8 cellular contexts compared by ENCODE assay signal in the genomic region with DNA sequence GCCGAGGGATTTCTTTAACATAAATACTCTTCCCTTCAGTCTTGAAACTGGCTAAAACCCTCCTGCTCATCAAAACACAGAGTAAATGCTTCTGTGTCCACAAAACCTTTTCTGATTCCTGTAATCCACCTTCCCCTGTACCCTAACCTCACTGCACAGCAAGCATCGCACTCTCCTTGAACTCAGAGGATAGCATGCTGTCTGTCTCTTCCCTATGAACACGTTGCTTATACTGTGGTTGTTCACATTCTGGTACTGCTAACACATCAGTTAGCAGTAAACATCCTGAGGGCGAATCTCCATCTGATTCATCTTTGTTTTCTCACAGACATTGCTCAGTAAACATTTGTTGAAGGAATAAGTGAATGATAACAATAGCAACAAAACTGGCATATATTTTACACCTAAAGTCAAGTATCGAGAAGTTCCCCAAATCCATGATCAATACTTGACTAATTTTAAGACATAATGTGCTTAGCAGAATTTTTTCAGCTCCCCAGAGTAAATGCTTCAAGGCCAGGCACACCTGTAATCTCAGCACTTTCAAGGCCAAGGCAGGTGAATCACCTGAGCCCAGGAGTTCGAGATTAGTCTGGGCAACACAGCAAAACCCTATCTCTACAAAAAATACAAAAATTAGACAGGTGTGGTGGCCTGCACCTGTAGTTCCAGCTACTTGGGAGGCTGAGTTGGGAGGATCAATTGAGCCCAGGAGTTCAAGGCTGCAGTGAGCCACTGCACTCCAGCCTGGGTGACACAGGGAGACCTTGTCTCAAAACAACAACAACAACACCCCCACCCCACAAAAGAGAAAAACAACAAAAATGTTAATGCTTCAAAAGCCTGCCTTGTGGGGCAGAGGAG. TPM values are rescaled to one million over a fixed set of nuclear protein-coding genes. Genes with fewer than 3 reads are reported as not detected.
A peak's percentile ranks its signal among the peaks of the same experiment; 100 is the strongest.
DNase-seq lines count a peak whose midpoint lies in the region; ATAC-seq and TF ChIP-seq lines count a peak whose summit lies in the region.
"Had no signal": no experiment of that assay in that cellular context is flagged by ENCODE, and none has a peak within 500 bp of the region (broad histone marks: within the 10 kb centered on the region; RNA-seq: fewer than 3 reads in every experiment).

No MANE protein-coding gene starts in this region.

- CTCF ChIA-PET in CD8-positive, alpha-beta memory T cell (lab: Charles Lee), result interaction anchor here (2.6 kb wide), 1 partner anchor 64 kb away, joined by 9 read pairs; no protein-coding TSS in a partner anchor
- CTCF ChIA-PET in PC-9 (lab: Charles Lee), result no interaction called here

- H2AFZ ChIP-seq in PC-9, result no peak overlapping the region

- H3K4me3 Mint-ChIP-seq in CD8-positive, alpha-beta memory T cell, result peak overlapping the region; percentile 2 to 72 (median 55)
- H3K4me3 Mint-ChIP-seq in neural crest cell, result no peak overlapping the region

- DNase-seq in CD8-positive, alpha-beta memory T cell, result peak in 2 of 5 donors; percentile 23 to 48
- DNase-seq in PC-9 (peak in 1 of 2 experiments; percentile 71), neural crest cell (ENCODE audit: low read depth, low spot score) (no peak), H7 (no peak)
- DNase-seq: NCI-H187 had no signal

- no peaks in the 10 kb centered on the region for H3K9me3 ChIP-seq in CD8-positive, alpha-beta memory T cell (ENCODE audit: low read length)
- H3K9me3 ChIP-seq in PC-9 (ENCODE audit: insufficient read depth, low read depth), result peaks cover 3% of the 10 kb centered on the region; the same call in 1 of the 2 replicates
- no peaks in the 10 kb centered on the region for H3K9me3 ChIP-seq in duodenal mucosa (ENCODE audit: control insufficient read depth in 1 of 2, low read length in 2 of 2)

- peaks cover 71 to 80% (median 75%) of the 10 kb centered on the region in 3 donors for H3K4me1 Mint-ChIP-seq in CD8-positive, alpha-beta memory T cell
- peaks cover 43% of the 10 kb centered on the region for H3K4me1 Mint-ChIP-seq in neural crest cell

- no peaks in the 10 kb centered on the region for H3K79me2 ChIP-seq in PC-9 (ENCODE audit: low read depth)

- H3K9me2 ChIP-seq in PC-9 (ENCODE audit: insufficient read depth), result no peaks in the 10 kb centered on the region

- H3K9ac ChIP-seq in duodenal mucosa (ENCODE audit: low read depth in 1 of 2, low read length in 2 of 2), result peak overlapping the region in 1 of 2 donors; percentile 48

- ATAC-seq in HG02981 (IDR thresholded peaks at IDR 0.05; ENCODE audit: unreplicated experiment) (no peak), HG03196 (IDR thresholded peaks at IDR 0.05; ENCODE audit: unreplicated experiment) (no peak)

- H3F3A ChIP-seq in PC-9 (ENCODE audit: insufficient read depth, low read depth), result peaks cover 29% of the 10 kb centered on the region

- POLR2A ChIA-PET in CD8-positive, alpha-beta memory T cell (lab: Charles Lee), result interaction anchor here (0.6 to 3.9 kb wide), 3 partner anchors 31 to 189 kb away, joined by 4 to 15 read pairs (median 6); a partner anchor contains a TSS
- POLR2A ChIA-PET in PC-9 (lab: Charles Lee; ENCODE audit: unreplicated experiment), result no interaction called here

- H3K27ac ChIP-seq in CD8-positive, alpha-beta memory T cell (ENCODE audit: low read depth, low read length), result peak overlapping the region; percentile 83
- H3K27ac ChIP-seq in PC-9 (peak overlapping the region; percentile 35), duodenal mucosa (ENCODE audit: low read depth, low read length) (peak overlapping the region; percentile 17)

- no peaks in the 10 kb centered on the region for H4K20me1 ChIP-seq in PC-9 (ENCODE audit: insufficient read depth)

- no peaks in the 10 kb centered on the region for H3K36me3 ChIP-seq in CD8-positive, alpha-beta memory T cell (ENCODE audit: insufficient read depth, low read length)
- H3K36me3 ChIP-seq in PC-9 (ENCODE audit: low read depth) (no peaks in the 10 kb centered on the region), duodenal mucosa (ENCODE audit: control insufficient read depth in 1 of 2, insufficient read depth in 2 of 2, low read length in 2 of 2) (no peaks in the 10 kb centered on the region), H7 (replicated peaks; ENCODE audit: control insufficient read depth, insufficient read depth, low read length) (no peaks in the 10 kb centered on the region)

- H3K4me1 ChIP-seq in CD8-positive, alpha-beta memory T cell (ENCODE audit: insufficient read depth, low read length), result peaks cover 77% of the 10 kb centered on the region
- H3K4me1 ChIP-seq in PC-9 (replicated peaks; ENCODE audit: insufficient read depth) (peaks cover 41% of the 10 kb centered on the region), duodenal mucosa (ENCODE audit: control insufficient read depth in 1 of 2, insufficient read depth in 2 of 2, low read length in 2 of 2) (peaks cover 16 to 24% of the 10 kb centered on the region in 2 donors)

- no peak overlapping the region for H3K4me3 ChIP-seq in CD8-positive, alpha-beta memory T cell (ENCODE audit: low read length)
- H3K4me3 ChIP-seq in PC-9 (no peak overlapping the region), duodenal mucosa (ENCODE audit: low read depth in 1 of 2, low read length in 2 of 2) (no peak overlapping the region), H7 (ENCODE audit: insufficient read depth, low read depth, low read length) (no peak overlapping the region)

- H3K4me2 ChIP-seq in PC-9, result 0 out of 2 replicates have a peak overlapping the region, but pooled peaks have one; percentile 3

- intact Hi-C loops in PC-9 (cut with micrococcal nuclease; ENCODE audit: unreplicated experiment), result no loop called here

- H3K9me3 Mint-ChIP-seq in CD8-positive, alpha-beta memory T cell, result no peaks in the 10 kb centered on the region
- peaks cover 5% of the 10 kb centered on the region for H3K9me3 Mint-ChIP-seq in neural crest cell

- H3K27me3 ChIP-seq in CD8-positive, alpha-beta memory T cell (ENCODE audit: insufficient read depth, low read length, poor library complexity, severe bottlenecking), result no peaks in the 10 kb centered on the region
- H3K27me3 ChIP-seq in PC-9 (ENCODE audit: insufficient read depth, low read depth), result no peaks in the 10 kb centered on the region
- no peaks in the 10 kb centered on the region for H3K27me3 ChIP-seq in duodenal mucosa (ENCODE audit: control insufficient read depth in 1 of 2, insufficient read depth in 2 of 2, low read length in 2 of 2)
- no peaks in the 10 kb centered on the region for H3K27me3 ChIP-seq in H7 (ENCODE audit: control insufficient read depth, insufficient read depth, low read length)

- no TSS peak for BruUV-seq in PC-9 (replicated peaks; lab: Mats Ljungman, UMichigan)

- H3K27me3 Mint-ChIP-seq in CD8-positive, alpha-beta memory T cell, result no peaks in the 10 kb centered on the region
- no peaks in the 10 kb centered on the region for H3K27me3 Mint-ChIP-seq in neural crest cell (ENCODE audit: low read depth)

- H3K36me3 Mint-ChIP-seq in CD8-positive, alpha-beta memory T cell, result peaks cover 2 to 7% (median 7%) of the 10 kb centered on the region in 3 donors
- peaks cover 5% of the 10 kb centered on the region for H3K36me3 Mint-ChIP-seq in neural crest cell (ENCODE audit: low read depth)

- peak overlapping the region; percentile 86 to 98 (median 97) for H3K27ac Mint-ChIP-seq in CD8-positive, alpha-beta memory T cell
- H3K27ac Mint-ChIP-seq in neural crest cell (ENCODE audit: unreplicated experiment), result peak overlapping the region; percentile 37

- TF ChIP-seq CTCF in PC-9 (conservative IDR thresholded peaks at IDR 0.05) (no peak), neural crest cell (conservative IDR thresholded peaks at IDR 0.05) (no peak)

RNA-seq across cellular contexts. Expression of a gene that starts 45.6 kb away (rescaled TPM):
- total RNA-seq in CD8-positive, alpha-beta memory T cell, result 10 to 100 TPM; 82.9 to 83.2 TPM
- polyA plus RNA-seq in CD8-positive, alpha-beta memory T cell, result 68.6 TPM
- 13.3 and 15.0 TPM in 2 replicates for total RNA-seq in PC-9 (2021)
- total RNA-seq in neural crest cell, result 22.5 and 22.6 TPM in 2 replicates
- total RNA-seq in H7 (2014; rRNA removed; shearing (Covaris generic)), result 10.8 and 11.8 TPM in 2 replicates

Comparison
In these comparisons a context has a peak if more than half of its experiments do, and no peak if none do; other contexts are left out.
1. H3K27ac ChIP-seq: peak in every context shown above with its lines; median percentile 83 in CD8-positive, alpha-beta memory T cell; 35 in PC-9; 17 in duodenal mucosa.